In genomic region chr3:42036483-42036823, GRCh38 we compare ENCODE assay signal across 9 cellular contexts. TPM values are rescaled to one million over a fixed set of nuclear protein-coding genes. Genes with fewer than 3 reads are reported as not detected.
A peak's percentile ranks its signal among the peaks of the same experiment; 100 is the strongest.
DNase-seq lines count a peak whose midpoint lies in the region; ATAC-seq and TF ChIP-seq lines count a peak whose summit lies in the region.
"Had no signal": no experiment of that assay in that cellular context is flagged by ENCODE, and none has a peak within 500 bp of the region (broad histone marks: within the 10 kb centered on the region; RNA-seq: fewer than 3 reads in every experiment).

No MANE protein-coding gene starts in this region.

- no peaks in the 10 kb centered on the region for H3K9me3 ChIP-seq in right cardiac atrium (ENCODE audit: control insufficient read depth, low read length)
- H3K9me3 ChIP-seq in subcutaneous abdominal adipose tissue (ENCODE audit: control insufficient read depth in 5 of 5, low read length in 5 of 5), result no peaks in the 10 kb centered on the region

- in situ Hi-C loops in KBM-7 (cut with MboI; ENCODE audit: low pct_unique_long_range_greater_than_20kb, low sequenced_read_pairs), result no loop called here

- H3K9ac ChIP-seq in subcutaneous abdominal adipose tissue (ENCODE audit: low read length in 5 of 5), result peak overlapping the region in 1 of 5 donors; percentile 33

- ATAC-seq in WTC11 (no peak), right cardiac atrium (peak; percentile 90), GM19395 (IDR thresholded peaks at IDR 0.05; ENCODE audit: unreplicated experiment) (no peak)

- peaks cover 0 to 16% (median 13%) of the 10 kb centered on the region in 5 donors for H3K36me3 ChIP-seq in subcutaneous abdominal adipose tissue (ENCODE audit: control insufficient read depth in 5 of 5, insufficient read depth in 5 of 5, low read length in 5 of 5)

- no peak overlapping the region for H3K4me3 ChIP-seq in right cardiac atrium (ENCODE audit: low read length)
- no peak overlapping the region for H3K4me3 ChIP-seq in subcutaneous abdominal adipose tissue (ENCODE audit: low read depth in 1 of 5, low read length in 5 of 5)

- no peak overlapping the region for H3K4me3 Mint-ChIP-seq in WTC11

- no peaks in the 10 kb centered on the region for H3K9me3 Mint-ChIP-seq in WTC11

- H3K27me3 Mint-ChIP-seq in WTC11 (ENCODE audit: low read depth), result no peaks in the 10 kb centered on the region

- DNase-seq in NCI-H2227 (lab: John Stamatoyannopoulos, UW; ENCODE audit: unreplicated experiment) (peak; percentile 12), NCI-H2227 treated with DMSO at 0.1 percent for 48 hours (lab: John Stamatoyannopoulos, UW) (no peak), WTC11 (ENCODE audit: low spot score) (no peak), right cardiac atrium (no peak), KBM-7 (no peak), COR-L47 (lab: John Stamatoyannopoulos, UW) (no peak)
- DNase-seq: DND-41 had no signal

- H3K27ac ChIP-seq in right cardiac atrium (ENCODE audit: low read length) (peak overlapping the region; percentile 96), subcutaneous abdominal adipose tissue (ENCODE audit: low read depth, low read length) (peak overlapping the region; percentile 91)

- WGBS in right cardiac atrium, result 25% methylated on average over 3 of the region's 3 CpGs

- H3K27ac Mint-ChIP-seq in WTC11, result peak overlapping the region; percentile 91

- H3K27me3 ChIP-seq in right cardiac atrium (ENCODE audit: control insufficient read depth, insufficient read depth), result no peaks in the 10 kb centered on the region
- no peaks in the 10 kb centered on the region for H3K27me3 ChIP-seq in subcutaneous abdominal adipose tissue (ENCODE audit: control insufficient read depth in 5 of 5, insufficient read depth in 4 of 5, low read length in 5 of 5)

- H3K4me1 Mint-ChIP-seq in WTC11, result peaks cover 34% of the 10 kb centered on the region

- POLR2A ChIA-PET in WTC11 (lab: Charles Lee), result no interaction called here

- TF ChIP-seq CTCF in WTC11 (IDR thresholded peaks at IDR 0.05), result no peak

- CTCF ChIA-PET in WTC11 (lab: Charles Lee), result no interaction called here

- intact Hi-C loops in right cardiac atrium (cut with DNase I), result no loop called here

- H3K4me1 ChIP-seq in right cardiac atrium (ENCODE audit: control insufficient read depth, insufficient read depth, low read length) (peaks cover 28% of the 10 kb centered on the region), subcutaneous abdominal adipose tissue (ENCODE audit: control insufficient read depth in 5 of 5, insufficient read depth in 5 of 5, low read length in 5 of 5) (peaks cover 9 to 64% (median 52%) of the 10 kb centered on the region in 5 donors)

- 0 out of 2 replicates have a peak, but pooled peaks cover 12% of the 10 kb centered on the region for H3K36me3 Mint-ChIP-seq in WTC11

TF ChIP-seq in WTC11, 78 proteins besides CTCF, POLR2A, EP300 and RAD21:
- TF ChIP-seq ZNF317 (CRISPR knock-in tag; IDR thresholded peaks at IDR 0.05; ENCODE audit: borderline replicate concordance, low read depth) (no peak), CREB1 (CRISPR knock-in tag; IDR thresholded peaks at IDR 0.05) (no peak), GTF2I (CRISPR knock-in tag; conservative IDR thresholded peaks at IDR 0.05) (no peak), ATF1 (CRISPR knock-in tag; IDR thresholded peaks at IDR 0.05) (no peak), ZBTB43 (CRISPR knock-in tag; IDR thresholded peaks at IDR 0.05) (no peak), NFE2L1 (CRISPR knock-in tag; IDR thresholded peaks at IDR 0.05) (no peak), EMX1 (CRISPR knock-in tag; IDR thresholded peaks at IDR 0.05) (no peak), ZNF423 (CRISPR knock-in tag; IDR thresholded peaks at IDR 0.05) (no peak), PRRX2 (CRISPR knock-in tag; IDR thresholded peaks at IDR 0.05) (no peak)
- TF ChIP-seq, protein P1, sequence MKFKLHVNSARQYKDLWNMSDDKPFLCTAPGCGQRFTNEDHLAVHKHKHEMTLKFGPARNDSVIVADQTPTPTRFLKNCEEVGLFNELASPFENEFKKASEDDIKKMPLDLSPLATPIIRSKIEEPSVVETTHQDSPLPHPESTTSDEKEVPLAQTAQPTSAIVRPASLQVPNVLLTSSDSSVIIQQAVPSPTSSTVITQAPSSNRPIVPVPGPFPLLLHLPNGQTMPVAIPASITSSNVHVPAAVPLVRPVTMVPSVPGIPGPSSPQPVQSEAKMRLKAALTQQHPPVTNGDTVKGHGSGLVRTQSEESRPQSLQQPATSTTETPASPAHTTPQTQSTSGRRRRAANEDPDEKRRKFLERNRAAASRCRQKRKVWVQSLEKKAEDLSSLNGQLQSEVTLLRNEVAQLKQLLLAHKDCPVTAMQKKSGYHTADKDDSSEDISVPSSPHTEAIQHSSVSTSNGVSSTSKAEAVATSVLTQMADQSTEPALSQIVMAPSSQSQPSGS (CRISPR knock-in tag; IDR thresholded peaks at IDR 0.05; ENCODE audit: borderline replicate concordance, low read depth), result no peak

RNA-seq across cellular contexts. Expression of gene TRAK1, which starts 54.7 kb away (rescaled TPM):
- total RNA-seq in WTC11 (2021) (34.6 to 41.0 TPM (median 34.8 TPM) in 3 replicates), right cardiac atrium (100 to 1,000 TPM; 201 to 249 (median 232) TPM)
- 91.7 TPM for polyA plus RNA-seq in right cardiac atrium

Comparison
In these comparisons a context has a peak if more than half of its experiments do, and no peak if none do; other contexts are left out.
1. ATAC-seq: peak in right cardiac atrium (2 of 2); none in WTC11 (single experiment) and GM19395 (single experiment).